8 cellular contexts compared by ENCODE assay signal in the genomic region with DNA sequence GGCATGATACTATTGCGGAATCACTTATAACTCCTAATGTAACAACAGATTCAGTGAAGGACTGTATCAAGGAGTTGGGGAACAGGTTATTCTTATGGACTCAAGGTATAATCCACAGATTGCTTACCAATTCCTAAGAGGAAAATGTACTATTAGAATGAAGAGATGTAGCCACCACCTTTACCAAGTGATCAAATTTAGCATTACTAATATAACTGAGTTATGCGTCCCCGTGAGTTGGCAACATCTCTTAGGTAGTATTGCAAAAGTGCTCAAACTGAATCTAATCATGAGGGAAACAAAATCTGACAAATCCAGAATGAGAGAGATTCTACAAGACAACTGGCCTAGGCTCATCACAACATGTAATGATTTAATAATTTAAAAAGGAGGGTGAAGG. TPM values are rescaled to one million over a fixed set of nuclear protein-coding genes. Genes with fewer than 3 reads are reported as not detected.
DNase-seq lines count a peak whose midpoint lies in the region; ATAC-seq, FAIRE-seq and TF ChIP-seq lines count a peak whose summit lies in the region.

No MANE protein-coding gene starts in this region.

- no peaks in the 10 kb centered on the region for H4K20me1 ChIP-seq in keratinocyte (ENCODE audit: control insufficient read depth, extremely low read depth, insufficient read depth, low read length)

- H3K27me3 ChIP-seq in heart left ventricle (no peaks in the 10 kb centered on the region), keratinocyte (ENCODE audit: control insufficient read depth, extremely low read depth, insufficient read depth, low read length) (no peaks in the 10 kb centered on the region), transverse colon (no peaks in the 10 kb centered on the region)

- peak overlapping the region; percentile 78 for H3K4me2 ChIP-seq in keratinocyte (ENCODE audit: control insufficient read depth, extremely low read depth, insufficient read depth, low read depth, low read length)

- dilution Hi-C loops in keratinocyte (cut with MboI; ENCODE audit: extremely low pct_ligation_motif_present, low sequenced_read_pairs) = loop anchor here (25.0 kb wide), 1 partner anchor 177 kb away; no protein-coding TSS in a partner anchor

- TF ChIP-seq EP300 in transverse colon (IDR thresholded peaks at IDR 0.05; ENCODE audit: low read depth) = no peak

- H3K79me2 ChIP-seq in keratinocyte (ENCODE audit: control insufficient read depth, insufficient read depth, low read length) = peaks cover 35% of the 10 kb centered on the region

- H3K9me3 ChIP-seq in heart left ventricle = no peaks in the 10 kb centered on the region
- no peaks in the 10 kb centered on the region for H3K9me3 ChIP-seq in keratinocyte (ENCODE audit: control insufficient read depth, low read depth, low read length)
- H3K9me3 ChIP-seq in transverse colon = no peaks in the 10 kb centered on the region

- peak overlapping the region; percentile 96 for H3K27ac Mint-ChIP-seq in activated T-helper 17 cell treated with anti-CD3 and anti-CD28 coated beads, Interleukin-2, amount 50 U/mL, for 72 hours

- ATAC-seq in heart left ventricle (no peak), left ventricle myocardium superior (no peak)
- no peak for ATAC-seq in activated T-helper 17 cell treated with anti-CD3 and anti-CD28 coated beads, Interleukin-2, amount 50 U/mL, for 72 hours (replicated peaks)

- H3K36me3 Mint-ChIP-seq in activated T-helper 17 cell treated with anti-CD3 and anti-CD28 coated beads, Interleukin-2, amount 50 U/mL, for 72 hours (ENCODE audit: low read depth) = peaks cover 30% of the 10 kb centered on the region

- H3K27ac ChIP-seq in heart left ventricle (peak overlapping the region in 8 of 12 donors; percentile 68 to 89 (median 83)), keratinocyte (ENCODE audit: control insufficient read depth, insufficient read depth, low read length) (peak overlapping the region; percentile 56), transverse colon (peak overlapping the region; percentile 75 to 87 (median 87))

- TF ChIP-seq POLR2A in heart left ventricle (IDR thresholded peaks at IDR 0.05) (no peak), transverse colon (IDR thresholded peaks at IDR 0.05) (no peak)

- peak; percentile 46 for FAIRE-seq in keratinocyte (lab: Jason Lieb, UNC)

- peak overlapping the region in 8 of 12 donors; percentile 64 to 99 (median 88) for H3K4me3 ChIP-seq in heart left ventricle
- peak overlapping the region in 1 of 3 experiments; percentile 78 for H3K4me3 ChIP-seq in keratinocyte (ENCODE audit: control insufficient read depth in 2 of 3, extremely low read depth in 1 of 3, insufficient read depth in 2 of 3, low read depth in 1 of 3, low read length in 3 of 3)
- peak overlapping the region in 1 of 4 donors; percentile 95 for H3K4me3 ChIP-seq in transverse colon

- H3K36me3 ChIP-seq in heart left ventricle (peaks cover 0 to 32% (median 10%) of the 10 kb centered on the region in 9 donors), keratinocyte (ENCODE audit: control insufficient read depth in 2 of 2, extremely low read depth in 1 of 2, insufficient read depth in 2 of 2, low read length in 2 of 2) (peaks cover 6 to 13% of the 10 kb centered on the region in 2 experiments), transverse colon (peaks cover 0 to 4% (median 1%) of the 10 kb centered on the region in 4 donors)

- no peak overlapping the region for H3K9ac ChIP-seq in keratinocyte (ENCODE audit: control insufficient read depth, extremely low read depth, insufficient read depth, low read length)

- no peaks in the 10 kb centered on the region for H3K9me3 Mint-ChIP-seq in activated T-helper 17 cell treated with anti-CD3 and anti-CD28 coated beads, Interleukin-2, amount 50 U/mL, for 72 hours

- 77 to 89% (median 79%) methylated on average over 3 of the region's 3 CpGs for WGBS in heart left ventricle, 4 donors
- 82 to 87% methylated on average over 3 of the region's 3 CpGs for WGBS in transverse colon (ENCODE audit: low coverage in 1 of 2), 2 donors

- intact Hi-C loops in heart left ventricle (cut with DNase I) = loop anchor here in 1 of 10 donors (5.0 to 10.0 kb wide), 2 partner anchors 174 to 197 kb away; no protein-coding TSS in a partner anchor
- intact Hi-C loops in left ventricle myocardium superior (cut with micrococcal nuclease) = no loop called here
- intact Hi-C loops in transverse colon (cut with DNase I; ENCODE audit: low total_unique reads) = no loop called here

- H3K27me3 Mint-ChIP-seq in activated T-helper 17 cell treated with anti-CD3 and anti-CD28 coated beads, Interleukin-2, amount 50 U/mL, for 72 hours = no peaks in the 10 kb centered on the region

- DNase-seq in heart left ventricle = no peak
- no peak for DNase-seq in left ventricle myocardium superior
- DNase-seq in keratinocyte (ENCODE audit: low read depth, low spot score) = no peak
- DNase-seq in transverse colon = no peak
- no peak for DNase-seq in CD1c-positive myeloid dendritic cell (ENCODE audit: extremely low spot score)
- DNase-seq in mucosa of gallbladder (ENCODE audit: low spot score) = no peak
- DNase-seq in middle frontal gyrus (ENCODE audit: extremely low spot score, low spot score) = no peak

- H3K4me1 ChIP-seq in heart left ventricle = peaks cover 3 to 41% (median 28%) of the 10 kb centered on the region in 12 donors
- H3K4me1 ChIP-seq in keratinocyte (ENCODE audit: control insufficient read depth, extremely low read depth, insufficient read depth, low read length) = peaks cover 20% of the 10 kb centered on the region
- peaks cover 3 to 58% (median 31%) of the 10 kb centered on the region in 4 donors for H3K4me1 ChIP-seq in transverse colon

- no peak overlapping the region for H2AFZ ChIP-seq in keratinocyte (ENCODE audit: control insufficient read depth, low read length)

- in situ Hi-C loops in transverse colon (cut with MboI; ENCODE audit: low pct_ligation_motif_present in 1 of 4, low pct_unique_long_range_greater_than_20kb in 1 of 4, low sequenced_read_pairs in 3 of 4) = loop anchor here in 2 of 4 donors (25.0 kb wide), 2 partner anchors 177 to 902 kb away; no protein-coding TSS in a partner anchor

- TF ChIP-seq CTCF in heart left ventricle (IDR thresholded peaks at IDR 0.05) = no peak
- no peak for TF ChIP-seq CTCF in keratinocyte (optimal IDR thresholded peaks at IDR 0.05 in 1 of 3, IDR thresholded peaks at IDR 0.05 in 1 of 3, conservative IDR thresholded peaks at IDR 0.05 in 1 of 3; ENCODE audit: extremely low read depth in 1 of 3, insufficient read depth in 2 of 3, low read length in 3 of 3)
- TF ChIP-seq CTCF in transverse colon (IDR thresholded peaks at IDR 0.05) = no peak

- H3K4me3 Mint-ChIP-seq in activated T-helper 17 cell treated with anti-CD3 and anti-CD28 coated beads, Interleukin-2, amount 50 U/mL, for 72 hours = peak overlapping the region; percentile 84

- no peaks in the 10 kb centered on the region for H3K9me1 ChIP-seq in keratinocyte (ENCODE audit: control insufficient read depth, extremely low read depth, insufficient read depth, low read length)

- H3K4me1 Mint-ChIP-seq in activated T-helper 17 cell treated with anti-CD3 and anti-CD28 coated beads, Interleukin-2, amount 50 U/mL, for 72 hours = peaks cover 25% of the 10 kb centered on the region

RNA-seq across cellular contexts. Expression of a gene that starts 0.8 kb away (rescaled TPM):
- total RNA-seq in heart left ventricle = 10 to 100 TPM in 7 of 9 donors, 1 to 10 TPM in 2; 8.2 to 25.8 (median 13.3) TPM
- 10 to 100 TPM in 1 of 2 donors, 1 to 10 TPM in 1; 9.0 to 20.4 TPM for polyA plus RNA-seq in heart left ventricle
- 17.3 TPM for total RNA-seq in left ventricle myocardium superior
- total RNA-seq in activated T-helper 17 cell treated with anti-CD3 and anti-CD28 coated beads, Interleukin-2, amount 50 U/mL, for 72 hours = 10 to 100 TPM; 16.9 to 17.7 TPM
- polyA plus RNA-seq in keratinocyte = 5.9 to 12.2 TPM (median 6.1 TPM) in 3 replicates
- polyA plus RNA-seq in keratinocyte (2011; ENCODE audit: low read depth) = 25.0 TPM
- polyA plus RNA-seq in keratinocyte (2011; cell fraction: cytosol; rRNA removed) = 3.5 and 7.5 TPM in 2 replicates
- polyA plus RNA-seq in keratinocyte (2011; cell fraction: nucleus; rRNA removed) = 7.5 and 10.1 TPM in 2 replicates
- 7.1 and 8.8 TPM in 2 replicates for polyA plus RNA-seq in keratinocyte (2012; ENCODE audit: low replicate concordance)
- 1.7 to 7.5 TPM (median 4.0 TPM) in 3 replicates for polyA minus RNA-seq in keratinocyte
- polyA minus RNA-seq in keratinocyte (2011; cell fraction: cytosol; rRNA and poly(A)+ RNA removed) = 5.9 TPM
- 3.8 and 8.3 TPM in 2 replicates for polyA minus RNA-seq in keratinocyte (2011; cell fraction: nucleus; rRNA and poly(A)+ RNA removed)
- 10 to 100 TPM in 3 of 4 donors, 1 to 10 TPM in 1; 7.9 to 31.8 (median 16.6) TPM for total RNA-seq in transverse colon
- 14.4 TPM for total RNA-seq in mucosa of gallbladder

RNA-seq across cellular contexts. Expression of a gene that starts 47.8 kb away (rescaled TPM):
- total RNA-seq in heart left ventricle (100 to 1,000 TPM; 238 to 373 (median 337) TPM), left ventricle myocardium superior (314 TPM), transverse colon (100 to 1,000 TPM; 160 to 243 (median 202) TPM), mucosa of gallbladder (79.1 TPM)
- polyA plus RNA-seq in heart left ventricle (100 to 1,000 TPM in 1 of 2 donors, 10 to 100 TPM in 1; 81.9 to 130 TPM), keratinocyte (254 to 286 TPM (median 255 TPM) in 3 replicates)
- total RNA-seq in activated T-helper 17 cell treated with anti-CD3 and anti-CD28 coated beads, Interleukin-2, amount 50 U/mL, for 72 hours = under 1 TPM in 1 of 2 donors, not detected in 1; 0.05 TPM
- 2,196 TPM for polyA plus RNA-seq in keratinocyte (2011; ENCODE audit: low read depth)
- polyA plus RNA-seq in keratinocyte (2011; cell fraction: cytosol; rRNA removed) = 184 and 222 TPM in 2 replicates
- 932 and 1,129 TPM in 2 replicates for polyA plus RNA-seq in keratinocyte (2011; cell fraction: nucleus; rRNA removed)
- 346 and 943 TPM in 2 replicates for polyA plus RNA-seq in keratinocyte (2012; ENCODE audit: low replicate concordance)
- 431 to 618 TPM (median 497 TPM) in 3 replicates for polyA minus RNA-seq in keratinocyte
- polyA minus RNA-seq in keratinocyte (2011; cell fraction: cytosol; rRNA and poly(A)+ RNA removed) = 239 TPM
- polyA minus RNA-seq in keratinocyte (2011; cell fraction: nucleus; rRNA and poly(A)+ RNA removed) = 1,008 and 1,842 TPM in 2 replicates

Comparison
In these comparisons a context has a peak if more than half of its experiments do, and no peak if none do; other contexts are left out.
1. RNA of a gene that starts 47.8 kb away (total RNA-seq): 238 to 373 TPM in heart left ventricle, 314 TPM in left ventricle myocardium superior (single experiment), 160 to 243 TPM in transverse colon and 79.1 TPM in mucosa of gallbladder (single experiment); 0.05 TPM in activated T-helper 17 cell treated with anti-CD3 and anti-CD28 coated beads, Interleukin-2, amount 50 U/mL, for 72 hours; every median in the first group is over 10 times any median in the second.
2. Peak in every context shown above with its lines, with median percentiles within 50 percentile points of each other: H3K27ac ChIP-seq.